ENCODE assay signal across 16 cellular contexts in the genomic region with DNA sequence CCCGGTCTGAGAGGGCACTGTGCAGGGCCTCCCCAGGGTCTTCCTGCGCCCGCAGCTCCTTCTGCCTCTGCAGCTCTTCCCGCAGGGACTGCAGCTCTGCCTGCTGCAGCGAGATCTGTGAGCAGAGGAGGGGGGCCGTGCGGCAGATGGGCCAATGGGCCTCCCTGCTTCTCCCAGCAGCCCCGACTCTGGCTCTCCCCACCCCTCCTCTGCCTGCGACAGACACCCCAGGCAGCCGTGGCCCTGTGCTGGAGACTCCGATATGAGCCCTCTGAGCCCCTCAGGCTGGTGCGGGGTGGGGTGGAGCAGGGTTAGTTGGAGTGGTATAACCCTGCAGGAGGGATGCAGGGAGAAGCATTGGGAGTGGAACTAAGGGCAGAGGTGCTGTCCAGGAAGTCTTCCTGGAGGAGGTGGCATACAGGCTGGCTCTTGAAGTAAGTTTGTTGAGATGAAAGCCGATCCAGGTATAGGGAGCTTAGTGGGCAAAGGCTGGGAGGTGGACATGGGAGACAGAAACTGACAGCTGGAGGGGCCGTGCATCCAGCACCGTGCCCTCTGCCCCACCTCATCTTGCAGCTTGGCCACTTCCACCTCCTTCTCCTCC. TPM values are rescaled to one million over a fixed set of nuclear protein-coding genes. Genes with fewer than 3 reads are reported as not detected.
DNase-seq lines count a peak whose midpoint lies in the region; ATAC-seq, FAIRE-seq and TF ChIP-seq lines count a peak whose summit lies in the region.
"Had no signal": no experiment of that assay in that cellular context is flagged by ENCODE, and none has a peak within 500 bp of the region (broad histone marks: within the 10 kb centered on the region; RNA-seq: fewer than 3 reads in every experiment).

No MANE protein-coding gene starts in this region.

- no peak overlapping the region for H3K4me2 ChIP-seq in H1 (ENCODE audit: insufficient read depth in 1 of 2, low read depth in 2 of 2, low read length in 2 of 2)

- TF ChIP-seq POLR2A in H1 (IDR thresholded peaks at IDR 0.05; ENCODE audit: control extremely low read depth in 1 of 2, low read depth in 2 of 2, low read length in 2 of 2): no peak

- H3K23me2 ChIP-seq in H1 (ENCODE audit: low read depth, low read length): no peaks in the 10 kb centered on the region

- H3K9me3 Mint-ChIP-seq in natural killer cell treated with Interleukin-12 subunit alpha and Interleukin-12 subunit beta and Interleukin-15 and Interleukin-18, amount 100 ng/mL, for 72 hours: no peaks in the 10 kb centered on the region
- H3K9me3 Mint-ChIP-seq in natural killer cell (no peaks in the 10 kb centered on the region), type B pancreatic cell (no peaks in the 10 kb centered on the region)
- H3K9me3 Mint-ChIP-seq: naive B cell had no signal

- no peak for TF ChIP-seq RAD21 in H1 (IDR thresholded peaks at IDR 0.05 in 1 of 2, conservative IDR thresholded peaks at IDR 0.05 in 1 of 2; ENCODE audit: low read depth in 2 of 2, low read length in 2 of 2)

- FAIRE-seq in H1 (lab: Jason Lieb, UNC): no peak
- FAIRE-seq: G401.6 had no signal

- H3K9ac ChIP-seq in NT2/D1 (ENCODE audit: insufficient read length, low read depth) (peak overlapping the region; percentile 66), H1 (replicated peaks in 1 of 4; ENCODE audit: extremely low read depth in 1 of 4, low read depth in 3 of 4, low read length in 3 of 4) (no peak overlapping the region)

- DNase-seq in natural killer cell treated with Interleukin-12 subunit alpha and Interleukin-12 subunit beta and Interleukin-15 and Interleukin-18, amount 100 ng/mL, for 72 hours (ENCODE audit: low spot score): no peak
- DNase-seq in natural killer cell (no peak), NT2/D1 (ENCODE audit: low read depth, low spot score) (no peak), H1 (ENCODE audit: low read depth in 1 of 2, low spot score in 2 of 2) (no peak), type B pancreatic cell (ENCODE audit: extremely low spot score, unreplicated experiment) (no peak), HUDEP-2 (lab: John Stamatoyannopoulos, UW; ENCODE audit: unreplicated experiment in 76 of 76) (no peak)
- DNase-seq in activated CD4-positive, CD25-positive, alpha-beta regulatory T cell (lab: John Stamatoyannopoulos, UW): no peak
- DNase-seq: KG1 had no signal

- H3K27ac ChIP-seq in H1 (ENCODE audit: low read depth, low read length): no peak overlapping the region
- H3K27ac ChIP-seq: heart right ventricle, left lung, right atrium auricular region, uterus had no signal

- TF ChIP-seq EP300 in H1 (IDR thresholded peaks at IDR 0.05; ENCODE audit: borderline replicate concordance in 1 of 2, low read depth in 2 of 2, low read length in 2 of 2): no peak

- H2AK5ac ChIP-seq in H1 (ENCODE audit: low read depth, low read length): no peak overlapping the region

- no peak overlapping the region for H2BK15ac ChIP-seq in H1 (ENCODE audit: low read length)

- intact Hi-C loops in natural killer cell (cut with micrococcal nuclease): loop anchor here (2.0 kb wide), 1 partner anchor 24 kb away; no protein-coding TSS in a partner anchor

- no peak overlapping the region for H2BK5ac ChIP-seq in H1 (ENCODE audit: low read depth, low read length)

- peak overlapping the region; percentile 31 for H4K8ac ChIP-seq in H1 (ENCODE audit: extremely low read depth, insufficient read depth, low read length)

- no peak overlapping the region for H3K14ac ChIP-seq in H1 (ENCODE audit: insufficient read length)

- peak overlapping the region; percentile 51 for H3K4me3 Mint-ChIP-seq in natural killer cell treated with Interleukin-12 subunit alpha and Interleukin-12 subunit beta and Interleukin-15 and Interleukin-18, amount 100 ng/mL, for 72 hours
- H3K4me3 Mint-ChIP-seq in natural killer cell (no peak overlapping the region), type B pancreatic cell (no peak overlapping the region)

- H3K27me3 ChIP-seq in NT2/D1 (ENCODE audit: insufficient read depth, insufficient read length) (peaks cover 14% of the 10 kb centered on the region), H1 (replicated peaks in 1 of 4; ENCODE audit: control insufficient read depth in 3 of 4, extremely low read depth in 1 of 4, insufficient read depth in 3 of 4, low read length in 3 of 4) (no peaks in the 10 kb centered on the region)

- H2BK12ac ChIP-seq in H1 (ENCODE audit: low read depth, low read length): no peak overlapping the region

- H2AFZ ChIP-seq in H1 (ENCODE audit: low read length): no peak overlapping the region

- peaks cover 34 to 36% of the 10 kb centered on the region in 2 donors for H3K4me1 Mint-ChIP-seq in natural killer cell treated with Interleukin-12 subunit alpha and Interleukin-12 subunit beta and Interleukin-15 and Interleukin-18, amount 100 ng/mL, for 72 hours (ENCODE audit: low read depth in 2 of 2)
- H3K4me1 Mint-ChIP-seq in natural killer cell (peaks cover 12 to 42% of the 10 kb centered on the region in 2 donors), type B pancreatic cell (ENCODE audit: unreplicated experiment) (peaks cover 18% of the 10 kb centered on the region)

- H3K27ac Mint-ChIP-seq in natural killer cell treated with Interleukin-12 subunit alpha and Interleukin-12 subunit beta and Interleukin-15 and Interleukin-18, amount 100 ng/mL, for 72 hours: no peak overlapping the region
- H3K27ac Mint-ChIP-seq in natural killer cell (no peak overlapping the region), type B pancreatic cell (peak overlapping the region; percentile 23)

- H3K4me1 ChIP-seq in NT2/D1 (ENCODE audit: insufficient read depth, insufficient read length) (peaks cover 30% of the 10 kb centered on the region), H1 (replicated peaks in 1 of 4; ENCODE audit: control insufficient read depth in 3 of 4, insufficient read depth in 4 of 4, low read length in 3 of 4) (peaks cover 0 to 8% (median 6%) of the 10 kb centered on the region in 4 experiments; a peak in 5 of 7 replicates)

- peaks cover 26 to 30% of the 10 kb centered on the region in 2 donors for H3K27me3 Mint-ChIP-seq in natural killer cell treated with Interleukin-12 subunit alpha and Interleukin-12 subunit beta and Interleukin-15 and Interleukin-18, amount 100 ng/mL, for 72 hours
- H3K27me3 Mint-ChIP-seq in natural killer cell (ENCODE audit: low read depth in 2 of 2) (peaks cover 23 to 39% of the 10 kb centered on the region in 2 donors), type B pancreatic cell (peaks cover 28% of the 10 kb centered on the region)

- TF ChIP-seq CTCF in natural killer cell (IDR thresholded peaks at IDR 0.05): no peak
- no peak for TF ChIP-seq CTCF in H1 (IDR thresholded peaks at IDR 0.05; ENCODE audit: control extremely low read depth in 1 of 3, insufficient read depth in 1 of 3, low read depth in 1 of 3, low read length in 3 of 3)
- TF ChIP-seq CTCF in type B pancreatic cell (conservative IDR thresholded peaks at IDR 0.05): no peak

- no peak overlapping the region for H2BK20ac ChIP-seq in H1 (ENCODE audit: low read length)

- H3K4ac ChIP-seq in H1 (replicated peaks; ENCODE audit: insufficient read length, low read depth, low read length): no peak overlapping the region

- H3K9me3 ChIP-seq in NT2/D1 (ENCODE audit: insufficient read depth, low read length) (no peaks in the 10 kb centered on the region), H1 (ENCODE audit: insufficient read depth in 2 of 2, low read depth in 1 of 2, low read length in 1 of 2) (no peaks in the 10 kb centered on the region)
- H3K9me3 ChIP-seq: heart right ventricle, left lung, right atrium auricular region, uterus had no signal

- no peak overlapping the region for H4K91ac ChIP-seq in H1 (replicated peaks; ENCODE audit: insufficient read length, low read length)

- POLR2A ChIA-PET in H1 (lab: Charles Lee; ENCODE audit: partially characterized antibody): interaction anchor here (0.7 to 35.7 kb wide), 13 partner anchors 0 to 106 kb away, joined by 3 to 1808 read pairs (median 8); a partner anchor contains a TSS

- no peak overlapping the region for H3K23ac ChIP-seq in H1 (ENCODE audit: insufficient read length)

- H3K56ac ChIP-seq in H1 (replicated peaks; ENCODE audit: insufficient read length, low read depth, low read length): no peak overlapping the region

- no peak overlapping the region for H3K4me3 ChIP-seq in NT2/D1 (ENCODE audit: insufficient read length, low read depth)
- H3K4me3 ChIP-seq in H1 (ENCODE audit: extremely low read depth in 1 of 4, insufficient read depth in 2 of 4, low read depth in 3 of 4, low read length in 4 of 4): no peak overlapping the region
- H3K4me3 ChIP-seq: left lung, uterus had no signal

- no peaks in the 10 kb centered on the region for H3K79me2 ChIP-seq in H1 (ENCODE audit: control insufficient read depth in 1 of 2, insufficient read depth in 2 of 2, low read length in 2 of 2)

- ATAC-seq in natural killer cell treated with Interleukin-12 subunit alpha and Interleukin-12 subunit beta and Interleukin-15 and Interleukin-18, amount 100 ng/mL, for 72 hours: no peak
- ATAC-seq in natural killer cell (no peak), GM21737 (IDR thresholded peaks at IDR 0.05; ENCODE audit: unreplicated experiment) (no peak)

- H4K20me1 ChIP-seq in H1 (replicated peaks in 1 of 2; ENCODE audit: control insufficient read depth in 1 of 2, insufficient read depth in 2 of 2, low read length in 2 of 2): peaks cover 8 to 32% of the 10 kb centered on the region in 2 experiments

- 84% methylated on average over 15 of the region's 15 CpGs; no CpG with 5 or more reads in 1 of the 2 experiments for WGBS in H1 (ENCODE audit: extremely low coverage in 1 of 2, insufficient coverage in 1 of 2, insufficient read length in 1 of 2, insufficient replicate concordance in 2 of 2, low coverage in 1 of 2, low lambda C conversion rate in 2 of 2, missing lambda C conversion rate in 1 of 2), 2 experiments

- no peaks in the 10 kb centered on the region for H3K79me1 ChIP-seq in H1 (ENCODE audit: low read depth, low read length)

- CTCF ChIA-PET in H1 (lab: Charles Lee; ENCODE audit: partially characterized antibody): interaction anchor here (0.6 to 23.8 kb wide), 21 partner anchors 9 to 1774 kb away, joined by 3 to 639 read pairs (median 4); a partner anchor contains a TSS

- H3K18ac ChIP-seq in H1 (ENCODE audit: extremely low read depth, low read length): no peak overlapping the region

- no peak overlapping the region for H2BK120ac ChIP-seq in H1 (replicated peaks; ENCODE audit: low read depth, low read length)

- H3K36me3 ChIP-seq in NT2/D1 (ENCODE audit: insufficient read depth, insufficient read length, low read length): peaks cover 29% of the 10 kb centered on the region
- peaks cover 0 to 21% (median 9%) of the 10 kb centered on the region in 4 experiments; a peak in 7 of 8 replicates for H3K36me3 ChIP-seq in H1 (ENCODE audit: control insufficient read depth in 2 of 4, insufficient read depth in 4 of 4, low read length in 3 of 4)
- H3K36me3 ChIP-seq: uterus had no signal

- H4K5ac ChIP-seq in H1 (ENCODE audit: insufficient read length, low read depth, low read length): no peak overlapping the region

- no peaks in the 10 kb centered on the region for H3K36me3 Mint-ChIP-seq in natural killer cell treated with Interleukin-12 subunit alpha and Interleukin-12 subunit beta and Interleukin-15 and Interleukin-18, amount 100 ng/mL, for 72 hours
- H3K36me3 Mint-ChIP-seq in natural killer cell (no peaks in the 10 kb centered on the region), type B pancreatic cell (peaks cover 9% of the 10 kb centered on the region)
- H3K36me3 Mint-ChIP-seq: naive B cell had no signal

RNA-seq across cellular contexts. Expression of a gene that starts 5.0 kb away (rescaled TPM):
- 10 to 100 TPM; 33.6 to 58.8 TPM for total RNA-seq in natural killer cell treated with Interleukin-12 subunit alpha and Interleukin-12 subunit beta and Interleukin-15 and Interleukin-18, amount 100 ng/mL, for 72 hours
- total RNA-seq in natural killer cell (10 to 100 TPM; 17.1 to 21.5 (median 17.2) TPM), type B pancreatic cell (ENCODE audit: low replicate concordance) (40.1 and 50.7 TPM in 2 replicates)
- total RNA-seq in H1 (2021; fragmentation: NEBNext Ultra II Directional; extraction: Animal tissue kit (Norgen Biotek cat#: 25700)): 78.5 and 82.9 TPM in 2 replicates
- 111 and 137 TPM in 2 replicates for polyA plus RNA-seq in H1 (2011; rRNA removed)
- 105 TPM for polyA plus RNA-seq in H1 (2011; cell fraction: cytosol; rRNA removed)
- polyA plus RNA-seq in H1 (2011; cell fraction: nucleus; rRNA removed): 118 TPM
- polyA plus RNA-seq in H1 (2012, experiment 1 of 2): 65.6 to 98.4 TPM (median 93.0 TPM) in 4 replicates
- polyA plus RNA-seq in H1 (2012, experiment 2 of 2): 114 TPM
- 36.7 TPM for polyA plus RNA-seq in H1 (2013, experiment 1 of 2)
- polyA plus RNA-seq in H1 (2013, experiment 2 of 2): 34.1 TPM
- polyA minus RNA-seq in H1 (2011; rRNA and poly(A)+ RNA removed): 48.6 and 73.0 TPM in 2 replicates
- polyA minus RNA-seq in H1 (2011; cell fraction: cytosol; rRNA and poly(A)+ RNA removed): 59.2 TPM
- 37.9 TPM for polyA minus RNA-seq in H1 (2011; cell fraction: nucleus; rRNA and poly(A)+ RNA removed)

RNA-seq across cellular contexts. Expression of a gene that starts 5.1 kb away (rescaled TPM):
- total RNA-seq in natural killer cell treated with Interleukin-12 subunit alpha and Interleukin-12 subunit beta and Interleukin-15 and Interleukin-18, amount 100 ng/mL, for 72 hours: 10 to 100 TPM; 14.3 to 18.4 TPM
- total RNA-seq in natural killer cell: 10 to 100 TPM; 15.4 to 21.8 (median 16.0) TPM
- total RNA-seq in H1 (2021; fragmentation: NEBNext Ultra II Directional; extraction: Animal tissue kit (Norgen Biotek cat#: 25700)): 66.2 and 72.7 TPM in 2 replicates
- polyA plus RNA-seq in H1 (2011; rRNA removed): 138 and 195 TPM in 2 replicates
- polyA plus RNA-seq in H1 (2011; cell fraction: cytosol; rRNA removed): 98.0 TPM
- 119 TPM for polyA plus RNA-seq in H1 (2011; cell fraction: nucleus; rRNA removed)
- polyA plus RNA-seq in H1 (2012, experiment 1 of 2): 100 to 142 TPM (median 123 TPM) in 4 replicates
- polyA plus RNA-seq in H1 (2012, experiment 2 of 2): 151 TPM
- polyA plus RNA-seq in H1 (2013, experiment 1 of 2): 119 TPM
- polyA plus RNA-seq in H1 (2013, experiment 2 of 2): 124 TPM
- 16.3 and 19.5 TPM in 2 replicates for polyA minus RNA-seq in H1 (2011; rRNA and poly(A)+ RNA removed)
- 37.1 TPM for polyA minus RNA-seq in H1 (2011; cell fraction: cytosol; rRNA and poly(A)+ RNA removed)
- 29.6 TPM for polyA minus RNA-seq in H1 (2011; cell fraction: nucleus; rRNA and poly(A)+ RNA removed)
- 34.8 and 49.4 TPM in 2 replicates for total RNA-seq in type B pancreatic cell (ENCODE audit: low replicate concordance)

RNA-seq across cellular contexts. Expression of a gene that starts 7.9 kb away (rescaled TPM):
- under 1 TPM; 0.50 to 0.67 TPM for total RNA-seq in natural killer cell treated with Interleukin-12 subunit alpha and Interleukin-12 subunit beta and Interleukin-15 and Interleukin-18, amount 100 ng/mL, for 72 hours
- not detected for total RNA-seq in natural killer cell
- total RNA-seq in H1 (2021; fragmentation: NEBNext Ultra II Directional; extraction: Animal tissue kit (Norgen Biotek cat#: 25700)): 14.3 and 15.9 TPM in 2 replicates
- 7.3 and 14.2 TPM in 2 replicates for polyA plus RNA-seq in H1 (2011; rRNA removed)
- polyA plus RNA-seq in H1 (2011; cell fraction: cytosol; rRNA removed): 18.0 TPM
- 32.3 TPM for polyA plus RNA-seq in H1 (2011; cell fraction: nucleus; rRNA removed)
- polyA plus RNA-seq in H1 (2012, experiment 1 of 2): 9.8 to 15.5 TPM (median 13.9 TPM) in 4 replicates
- 5.9 TPM for polyA plus RNA-seq in H1 (2012, experiment 2 of 2)
- 10.2 TPM for polyA plus RNA-seq in H1 (2013, experiment 1 of 2)
- 9.1 TPM for polyA plus RNA-seq in H1 (2013, experiment 2 of 2)
- polyA minus RNA-seq in H1 (2011; rRNA and poly(A)+ RNA removed): 2.5 and 4.1 TPM in 2 replicates
- polyA minus RNA-seq in H1 (2011; cell fraction: cytosol; rRNA and poly(A)+ RNA removed): 4.6 TPM
- polyA minus RNA-seq in H1 (2011; cell fraction: nucleus; rRNA and poly(A)+ RNA removed): 8.3 TPM
- 15.2 and 28.6 TPM in 2 replicates for total RNA-seq in type B pancreatic cell (ENCODE audit: low replicate concordance)
- total RNA-seq: heart right ventricle had no signal

RNA-seq across cellular contexts. Expression of a gene that starts 8.7 kb away (rescaled TPM):
- 1 to 10 TPM; 6.4 to 6.5 TPM for total RNA-seq in natural killer cell treated with Interleukin-12 subunit alpha and Interleukin-12 subunit beta and Interleukin-15 and Interleukin-18, amount 100 ng/mL, for 72 hours
- total RNA-seq in natural killer cell (1 to 10 TPM; 2.4 to 3.7 (median 3.1) TPM), type B pancreatic cell (ENCODE audit: low replicate concordance) (24.0 and 55.5 TPM in 2 replicates)
- total RNA-seq in H1 (2021; fragmentation: NEBNext Ultra II Directional; extraction: Animal tissue kit (Norgen Biotek cat#: 25700)): 77.0 and 81.0 TPM in 2 replicates
- polyA plus RNA-seq in H1 (2011; rRNA removed): 82.5 and 121 TPM in 2 replicates
- 88.3 TPM for polyA plus RNA-seq in H1 (2011; cell fraction: cytosol; rRNA removed)
- 120 TPM for polyA plus RNA-seq in H1 (2011; cell fraction: nucleus; rRNA removed)
- 45.8 to 72.6 TPM (median 63.2 TPM) in 4 replicates for polyA plus RNA-seq in H1 (2012, experiment 1 of 2)
- 45.0 TPM for polyA plus RNA-seq in H1 (2012, experiment 2 of 2)
- 89.9 TPM for polyA plus RNA-seq in H1 (2013, experiment 1 of 2)
- polyA plus RNA-seq in H1 (2013, experiment 2 of 2): 111 TPM
- polyA minus RNA-seq in H1 (2011; rRNA and poly(A)+ RNA removed): 16.6 and 17.1 TPM in 2 replicates
- polyA minus RNA-seq in H1 (2011; cell fraction: cytosol; rRNA and poly(A)+ RNA removed): 52.9 TPM
- polyA minus RNA-seq in H1 (2011; cell fraction: nucleus; rRNA and poly(A)+ RNA removed): 42.5 TPM

RNA-seq across cellular contexts. Expression of a gene that starts 10.8 kb away (rescaled TPM):
- not detected for total RNA-seq in natural killer cell treated with Interleukin-12 subunit alpha and Interleukin-12 subunit beta and Interleukin-15 and Interleukin-18, amount 100 ng/mL, for 72 hours
- not detected for total RNA-seq in natural killer cell
- total RNA-seq in H1 (2021; fragmentation: NEBNext Ultra II Directional; extraction: Animal tissue kit (Norgen Biotek cat#: 25700)): 747 and 793 TPM in 2 replicates
- polyA plus RNA-seq in H1 (2011; rRNA removed): 1,115 and 1,541 TPM in 2 replicates
- 1,064 TPM for polyA plus RNA-seq in H1 (2011; cell fraction: cytosol; rRNA removed)
- polyA plus RNA-seq in H1 (2011; cell fraction: nucleus; rRNA removed): 853 TPM
- polyA plus RNA-seq in H1 (2012, experiment 1 of 2): 1,062 to 1,141 TPM (median 1,120 TPM) in 4 replicates
- 1,707 TPM for polyA plus RNA-seq in H1 (2012, experiment 2 of 2)
- polyA plus RNA-seq in H1 (2013, experiment 1 of 2): 1,092 TPM
- 1,249 TPM for polyA plus RNA-seq in H1 (2013, experiment 2 of 2)
- 497 and 676 TPM in 2 replicates for polyA minus RNA-seq in H1 (2011; rRNA and poly(A)+ RNA removed)
- polyA minus RNA-seq in H1 (2011; cell fraction: cytosol; rRNA and poly(A)+ RNA removed): 373 TPM
- polyA minus RNA-seq in H1 (2011; cell fraction: nucleus; rRNA and poly(A)+ RNA removed): 219 TPM
- total RNA-seq in type B pancreatic cell (ENCODE audit: low replicate concordance): 98.9 and 243 TPM in 2 replicates
- total RNA-seq: right atrium auricular region; T-helper 2 cell treated with Interferon-gamma antibody and Interleukin-4, amounts not matched to agents 100 ng/mL and 5 ng/mL, for 36 hours had no signal
